Comparison of ENCODE assay signal across 8 cellular contexts in the genomic region with DNA sequence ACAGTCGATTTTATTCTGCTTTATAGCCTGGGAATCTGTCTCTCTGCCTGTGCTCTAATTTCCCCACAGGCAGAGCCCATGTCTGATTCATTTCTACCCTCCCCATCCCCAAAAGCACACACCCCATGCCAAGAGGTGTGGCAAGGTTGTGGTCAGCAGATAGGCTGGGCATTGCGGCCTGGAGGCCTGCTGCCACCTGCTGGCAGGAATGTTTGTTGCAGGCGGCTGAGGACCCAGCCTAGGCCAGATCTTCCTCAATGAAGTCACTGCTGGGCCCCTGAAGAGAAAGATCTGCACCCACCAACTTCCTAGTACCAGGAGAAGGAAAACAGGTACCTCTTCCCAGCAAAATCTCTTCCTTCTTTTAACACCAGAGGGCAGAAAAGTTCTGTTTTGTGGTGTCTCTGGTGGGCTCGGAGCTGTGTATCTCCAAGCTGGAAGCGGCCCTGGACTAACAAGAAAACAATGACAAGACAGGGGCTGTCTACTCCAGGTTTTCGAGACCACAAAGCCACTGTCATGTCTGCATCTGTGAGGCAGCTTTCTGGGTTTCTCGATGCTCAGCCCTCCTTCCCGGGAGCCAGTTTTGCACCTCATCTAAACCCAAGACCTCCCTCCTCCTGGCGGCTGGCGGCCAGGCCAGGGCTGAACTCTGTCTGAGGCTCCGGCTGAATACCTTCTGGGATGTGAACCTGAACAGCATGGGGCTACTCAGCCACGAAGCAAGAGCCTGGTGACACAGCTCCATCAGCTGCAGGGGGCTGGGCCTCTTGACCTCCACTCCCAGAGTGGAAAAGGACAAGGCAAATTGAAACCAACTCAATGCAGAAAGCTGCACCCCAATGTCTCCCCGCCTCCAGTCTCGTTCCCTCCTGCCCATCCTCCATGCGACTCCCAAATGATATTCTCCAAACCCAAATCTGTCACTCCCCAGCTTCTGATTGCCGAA. TPM values are rescaled to one million over a fixed set of nuclear protein-coding genes. Genes with fewer than 3 reads are reported as not detected.
DNase-seq lines count a peak whose midpoint lies in the region; ATAC-seq and TF ChIP-seq lines count a peak whose summit lies in the region.

No MANE protein-coding gene starts in this region.

- no peak for TF ChIP-seq EP300 in esophagus muscularis mucosa (IDR thresholded peaks at IDR 0.05)

- TF ChIP-seq POLR2A in esophagus muscularis mucosa (IDR thresholded peaks at IDR 0.05; ENCODE audit: low read depth): no peak

- H3K27me3 ChIP-seq in DND-41 (ENCODE audit: insufficient read depth, low read length, poor library complexity) (peaks cover 3% of the 10 kb centered on the region), esophagus muscularis mucosa (no peaks in the 10 kb centered on the region)

- 63% methylated on average over 16 of the region's 16 CpGs for WGBS in esophagus muscularis mucosa

- H3K79me2 ChIP-seq in DND-41 (ENCODE audit: insufficient read depth, low read length): no peaks in the 10 kb centered on the region

- no peaks in the 10 kb centered on the region for H3K9me3 ChIP-seq in DND-41 (ENCODE audit: insufficient read depth, low read length, severe bottlenecking)
- no peaks in the 10 kb centered on the region for H3K9me3 ChIP-seq in esophagus muscularis mucosa

- H3K36me3 ChIP-seq in DND-41 (ENCODE audit: insufficient read depth, low read length) (peaks cover 3% of the 10 kb centered on the region; the same call in 1 of the 2 replicates), esophagus muscularis mucosa (peaks cover 4 to 25% (median 19%) of the 10 kb centered on the region in 4 donors)

- H3K4me1 ChIP-seq in DND-41 (ENCODE audit: insufficient read depth, low read length) (peaks cover 15% of the 10 kb centered on the region), esophagus muscularis mucosa (peaks cover 10 to 49% (median 34%) of the 10 kb centered on the region in 4 donors)

- intact Hi-C loops in esophagus muscularis mucosa (cut with DNase I): loop anchor here (10.0 kb wide), 1 partner anchor 867 kb away; a partner anchor contains a TSS

- H3K9ac ChIP-seq in DND-41 (ENCODE audit: low read depth, low read length): no peak overlapping the region

- H3K4me3 ChIP-seq in DND-41 (ENCODE audit: low read depth in 1 of 2, low read length in 2 of 2) (no peak overlapping the region), esophagus muscularis mucosa (no peak overlapping the region)

- H3K27ac ChIP-seq in DND-41 (ENCODE audit: low read length) (no peak overlapping the region), esophagus muscularis mucosa (replicated peaks in 1 of 4) (peak overlapping the region; percentile 41 to 58 (median 44)), substantia nigra (ENCODE audit: low read depth, low read length, poor library complexity, severe bottlenecking) (no peak overlapping the region)

- peak; percentile 41 for DNase-seq in DND-41
- DNase-seq in H4 (ENCODE audit: low spot score): peak; percentile 95
- DNase-seq in NOMO-1 treated with DMSO at 0.1 percent for 48 hours (lab: John Stamatoyannopoulos, UW; ENCODE audit: unreplicated experiment): peak; percentile 81
- DNase-seq in activated T-cell treated with anti-CD3 and anti-CD28 coated beads, Interleukin-2, amount 50 U/mL, for 1 hour: peak; percentile 69
- DNase-seq in esophagus muscularis mucosa (ENCODE audit: extremely low spot score): peak; percentile 95
- DNase-seq in mucosa of gallbladder (ENCODE audit: low spot score): peak; percentile 90
- peak in 41 of 49 donors; percentile 12 to 84 (median 59) for DNase-seq in substantia nigra (lab: John Stamatoyannopoulos, UW)

- no peaks in the 10 kb centered on the region for H4K20me1 ChIP-seq in DND-41 (ENCODE audit: insufficient read depth, low read length)

- no peak overlapping the region for H2AFZ ChIP-seq in DND-41 (ENCODE audit: low read depth, low read length)

- peak; percentile 74 for ATAC-seq in DND-41 (ENCODE audit: insufficient read depth, low read depth)
- ATAC-seq in GM19328 (IDR thresholded peaks at IDR 0.05; ENCODE audit: unreplicated experiment): no peak

- H3K4me2 ChIP-seq in DND-41 (ENCODE audit: insufficient read depth, low read length): no peak overlapping the region

- peak; percentile 86 for TF ChIP-seq CTCF in DND-41 (IDR thresholded peaks at IDR 0.05; ENCODE audit: borderline replicate concordance, extremely low read depth, low read length, poor library complexity, severe bottlenecking)
- TF ChIP-seq CTCF in esophagus muscularis mucosa (IDR thresholded peaks at IDR 0.05): peak in 2 of 3 experiments; percentile 99

RNA-seq across cellular contexts. Expression of a gene that starts 4.9 kb away (rescaled TPM):
- total RNA-seq in H4 (2014; rRNA removed; shearing (Covaris generic)): 11.6 and 12.6 TPM in 2 replicates
- total RNA-seq in esophagus muscularis mucosa (10 to 100 TPM; 15.8 to 31.4 (median 23.6) TPM), mucosa of gallbladder (22.6 TPM)

RNA-seq across cellular contexts. Expression of a gene that starts 16.0 kb away (rescaled TPM):
- total RNA-seq in H4 (2014; rRNA removed; shearing (Covaris generic)): 3.1 and 3.6 TPM in 2 replicates
- total RNA-seq in esophagus muscularis mucosa: 10 to 100 TPM; 12.4 to 22.4 (median 16.2) TPM
- 28.6 TPM for total RNA-seq in mucosa of gallbladder

Comparison
In these comparisons a context has a peak if more than half of its experiments do, and no peak if none do; other contexts are left out.
1. DNase-seq: peak in every context shown above with its lines; median percentile 95 in H4; 95 in esophagus muscularis mucosa; 90 in mucosa of gallbladder; 81 in NOMO-1 treated with DMSO at 0.1 percent for 48 hours; 69 in activated T-cell treated with anti-CD3 and anti-CD28 coated beads, Interleukin-2, amount 50 U/mL, for 1 hour; 59 in substantia nigra; 41 in DND-41.
2. H3K27ac ChIP-seq: peak in esophagus muscularis mucosa (4 of 4); none in DND-41 (single experiment) and substantia nigra (single experiment).